ENCODE assay signal across 1 cellular context in the genomic region with DNA sequence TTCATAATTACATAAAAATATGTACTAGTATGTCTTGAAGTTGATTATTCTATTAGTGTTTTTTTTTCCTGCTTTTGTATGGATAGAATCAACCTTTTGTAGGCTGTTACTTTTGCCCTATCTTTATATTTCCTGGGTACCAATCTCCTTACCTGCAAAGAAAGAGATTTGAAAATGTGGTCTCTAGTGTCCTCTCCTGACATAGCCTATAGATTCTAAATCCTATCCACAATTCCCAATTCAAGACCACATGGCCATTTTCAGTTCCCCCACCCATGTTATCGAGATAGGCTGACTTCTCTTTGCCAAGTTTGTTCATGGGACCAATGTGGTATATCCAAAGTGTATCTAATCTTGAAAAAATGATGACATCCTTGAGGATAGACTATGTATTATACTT.
TF ChIP-seq lines count a peak whose summit lies in the region.

No MANE protein-coding gene starts in this region.

TF ChIP-seq in GM23338, 12 proteins besides CTCF, POLR2A, EP300 and RAD21 (continued from another document):
- TF ChIP-seq ETS1 (IDR thresholded peaks at IDR 0.05), result no peak
TF ChIP-seq in GM23338: peak in this region for 0.
